22 cellular contexts compared by ENCODE assay signal in the genomic region with DNA sequence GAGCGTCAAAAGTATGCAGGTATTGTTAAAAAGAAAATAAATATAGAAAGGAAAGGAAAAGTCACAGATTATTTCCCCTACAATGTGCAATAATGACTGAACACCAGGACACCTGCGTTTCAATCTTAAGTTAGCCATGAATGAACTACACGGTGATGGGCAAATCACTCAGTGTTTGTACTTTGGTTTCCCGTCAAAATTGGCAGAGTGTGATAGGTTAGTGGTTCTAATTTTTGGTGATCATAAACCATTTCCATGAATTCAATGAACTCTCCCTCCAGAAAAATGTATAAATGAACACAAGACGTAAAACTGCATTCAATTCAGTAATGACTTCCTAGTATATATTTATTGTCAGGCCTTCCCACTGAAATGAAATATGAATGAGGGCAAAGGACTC. TPM values are rescaled to one million over a fixed set of nuclear protein-coding genes. Genes with fewer than 3 reads are reported as not detected.
DNase-seq lines count a peak whose midpoint lies in the region; ATAC-seq and TF ChIP-seq lines count a peak whose summit lies in the region.
"Had no signal": no experiment of that assay in that cellular context is flagged by ENCODE, and none has a peak within 500 bp of the region (broad histone marks: within the 10 kb centered on the region; RNA-seq: fewer than 3 reads in every experiment).

No MANE protein-coding gene starts in this region.

- no peaks in the 10 kb centered on the region for H3K9me3 ChIP-seq in CD8-positive, alpha-beta T cell (ENCODE audit: low read length)
- H3K9me3 ChIP-seq in PC-3 (ENCODE audit: low read length) (no peaks in the 10 kb centered on the region), esophagus muscularis mucosa (no peaks in the 10 kb centered on the region)

- H2AFZ ChIP-seq in PC-3 (ENCODE audit: low read length): no peak overlapping the region

- CTCF ChIA-PET in CD8-positive, alpha-beta T cell (lab: Charles Lee): interaction anchor here (1.3 kb wide), 1 partner anchor 12 kb away, joined by 3 read pairs; no protein-coding TSS in a partner anchor
- CTCF ChIA-PET in PC-3 (lab: Charles Lee): no interaction called here
- CTCF ChIA-PET in activated CD4-positive, alpha-beta T cell treated with anti-CD3 and anti-CD28 coated beads, Interleukin-2, amount 10 ng/mL, durations not matched to agents 7 days and 5 days (lab: Charles Lee): interaction anchor here (0.6 to 1.6 kb wide), 4 partner anchors 10 to 47 kb away, joined by 3 to 6 read pairs (median 4); no protein-coding TSS in a partner anchor

- peaks cover 11% of the 10 kb centered on the region for H3K9me3 Mint-ChIP-seq in CD8-positive, alpha-beta T cell
- peaks cover 22% of the 10 kb centered on the region for H3K9me3 Mint-ChIP-seq in activated CD4-positive, alpha-beta T cell treated with anti-CD3 and anti-CD28 coated beads, Interleukin-2, amount 10 ng/mL, durations not matched to agents 7 days and 5 days

- H3F3A ChIP-seq in PC-3 (ENCODE audit: low read length, unreplicated experiment): no peaks in the 10 kb centered on the region

- peaks cover 35% of the 10 kb centered on the region for H3K4me1 ChIP-seq in CD8-positive, alpha-beta T cell (ENCODE audit: insufficient read depth, low read length)
- H3K4me1 ChIP-seq in PC-3 (ENCODE audit: insufficient read depth, low read length) (peaks cover 36% of the 10 kb centered on the region), esophagus muscularis mucosa (peaks cover 19 to 43% (median 40%) of the 10 kb centered on the region in 4 donors), rectal smooth muscle tissue (ENCODE audit: control insufficient read depth, insufficient read depth, low read length) (peaks cover 17% of the 10 kb centered on the region)

- no peak for TF ChIP-seq POLR2A in esophagus muscularis mucosa (IDR thresholded peaks at IDR 0.05; ENCODE audit: low read depth)

- 88% methylated on average over 5 of the region's 5 CpGs for WGBS in esophagus muscularis mucosa

- POLR2A ChIA-PET in CD8-positive, alpha-beta T cell (lab: Charles Lee): interaction anchor here (2.6 to 2.9 kb wide), 2 partner anchors 9 to 15 kb away, joined by 10 to 11 read pairs; no protein-coding TSS in a partner anchor
- POLR2A ChIA-PET in PC-3 (lab: Charles Lee; ENCODE audit: unreplicated experiment): interaction anchor here (0.6 kb wide), 1 partner anchor 21 kb away, joined by 4 read pairs; no protein-coding TSS in a partner anchor
- POLR2A ChIA-PET in activated CD4-positive, alpha-beta T cell treated with anti-CD3 and anti-CD28 coated beads, Interleukin-2, amount 10 ng/mL, durations not matched to agents 7 days and 5 days (lab: Charles Lee): no interaction called here

- H3K4me3 ChIP-seq in CD8-positive, alpha-beta T cell (ENCODE audit: low read depth, low read length): no peak overlapping the region
- H3K4me3 ChIP-seq in PC-3 (ENCODE audit: low read length): no peak overlapping the region
- no peak overlapping the region for H3K4me3 ChIP-seq in esophagus muscularis mucosa
- no peak overlapping the region for H3K4me3 ChIP-seq in rectal smooth muscle tissue (ENCODE audit: low read length)
- H3K4me3 ChIP-seq: SK-N-MC had no signal

- no peaks in the 10 kb centered on the region for H3K27me3 Mint-ChIP-seq in CD8-positive, alpha-beta T cell (ENCODE audit: low read depth)
- no peaks in the 10 kb centered on the region for H3K27me3 Mint-ChIP-seq in activated CD4-positive, alpha-beta T cell treated with anti-CD3 and anti-CD28 coated beads, Interleukin-2, amount 10 ng/mL, durations not matched to agents 7 days and 5 days

- no peak for TF ChIP-seq EP300 in esophagus muscularis mucosa (IDR thresholded peaks at IDR 0.05)

- DNase-seq in CD8-positive, alpha-beta T cell: no peak
- DNase-seq in PC-3 (no peak), esophagus muscularis mucosa (ENCODE audit: extremely low spot score) (no peak), KG1 (lab: John Stamatoyannopoulos, UW) (no peak)
- DNase-seq in activated CD4-positive, alpha-beta T cell treated with anti-CD3 and anti-CD28 coated beads, Interleukin-2, amount 10 ng/mL, durations not matched to agents 7 days and 5 days: no peak
- DNase-seq: DMS53, EL, GF-D8, H7, KBM-7, NCI-H1092 treated with DMSO at 0.1 percent for 48 hours, NCI-H1436 treated with DMSO at 0.1 percent for 48 hours, NCI-H1930, NCI-H510A, NCI-H748 treated with DMSO at 0.1 percent for 48 hours, SHP77 treated with DMSO at 0.1 percent for 48 hours had no signal

- H4K20me1 ChIP-seq in PC-3 (ENCODE audit: low read length): no peaks in the 10 kb centered on the region

- H3K79me2 ChIP-seq in PC-3 (ENCODE audit: low read length): no peaks in the 10 kb centered on the region

- H3K4me2 ChIP-seq in PC-3 (ENCODE audit: low read length): 0 out of 2 replicates have a peak overlapping the region, but pooled peaks have one; percentile 48

- no peak overlapping the region for H3K27ac ChIP-seq in CD8-positive, alpha-beta T cell (ENCODE audit: low read depth, low read length)
- H3K27ac ChIP-seq in PC-3 (ENCODE audit: low read length) (peak overlapping the region; percentile 100), esophagus muscularis mucosa (replicated peaks in 1 of 4) (peak overlapping the region in 3 of 4 donors; percentile 65 to 76 (median 67)), rectal smooth muscle tissue (ENCODE audit: low read depth, low read length) (peak overlapping the region; percentile 53)
- H3K27ac ChIP-seq: HL-60, RWPE1, SK-N-MC had no signal

- no peak for TF ChIP-seq CTCF in CD8-positive, alpha-beta T cell (IDR thresholded peaks at IDR 0.05)
- TF ChIP-seq CTCF in PC-3 (conservative IDR thresholded peaks at IDR 0.05; ENCODE audit: low read depth, low read length) (no peak), esophagus muscularis mucosa (IDR thresholded peaks at IDR 0.05) (no peak)

- H3K36me3 ChIP-seq in CD8-positive, alpha-beta T cell (ENCODE audit: insufficient read depth, low read length): no peaks in the 10 kb centered on the region
- H3K36me3 ChIP-seq in PC-3 (ENCODE audit: low read depth, low read length) (no peaks in the 10 kb centered on the region), esophagus muscularis mucosa (no peaks in the 10 kb centered on the region), rectal smooth muscle tissue (ENCODE audit: control insufficient read depth, insufficient read depth, low read length) (no peaks in the 10 kb centered on the region)

- H3K9me2 ChIP-seq in PC-3 (replicated peaks; ENCODE audit: low read length): no peaks in the 10 kb centered on the region

- peaks cover 64% of the 10 kb centered on the region for H3K4me1 Mint-ChIP-seq in CD8-positive, alpha-beta T cell (ENCODE audit: low read depth)
- H3K4me1 Mint-ChIP-seq in activated CD4-positive, alpha-beta T cell treated with anti-CD3 and anti-CD28 coated beads, Interleukin-2, amount 10 ng/mL, durations not matched to agents 7 days and 5 days: peaks cover 47% of the 10 kb centered on the region

- H3K36me3 Mint-ChIP-seq in CD8-positive, alpha-beta T cell: peaks cover 2% of the 10 kb centered on the region
- peaks cover 22% of the 10 kb centered on the region for H3K36me3 Mint-ChIP-seq in activated CD4-positive, alpha-beta T cell treated with anti-CD3 and anti-CD28 coated beads, Interleukin-2, amount 10 ng/mL, durations not matched to agents 7 days and 5 days (ENCODE audit: low read depth)

- peak overlapping the region; percentile 28 for H3K27ac Mint-ChIP-seq in CD8-positive, alpha-beta T cell
- H3K27ac Mint-ChIP-seq in activated CD4-positive, alpha-beta T cell treated with anti-CD3 and anti-CD28 coated beads, Interleukin-2, amount 10 ng/mL, durations not matched to agents 7 days and 5 days: no peak overlapping the region

- H3K27me3 ChIP-seq in CD8-positive, alpha-beta T cell (ENCODE audit: insufficient read depth, low read length): no peaks in the 10 kb centered on the region
- no peaks in the 10 kb centered on the region for H3K27me3 ChIP-seq in PC-3 (ENCODE audit: low read length)
- H3K27me3 ChIP-seq in esophagus muscularis mucosa: no peaks in the 10 kb centered on the region
- H3K27me3 ChIP-seq in rectal smooth muscle tissue (ENCODE audit: control insufficient read depth, insufficient read depth, low read length): no peaks in the 10 kb centered on the region

- no peak overlapping the region for H3K4me3 Mint-ChIP-seq in CD8-positive, alpha-beta T cell
- no peak overlapping the region for H3K4me3 Mint-ChIP-seq in activated CD4-positive, alpha-beta T cell treated with anti-CD3 and anti-CD28 coated beads, Interleukin-2, amount 10 ng/mL, durations not matched to agents 7 days and 5 days

- intact Hi-C loops in CD8-positive, alpha-beta T cell (cut with DNase I, micrococcal nuclease): loop anchor here (5.0 kb wide), 3 partner anchors 36 to 59 kb away; a partner anchor contains a TSS
- intact Hi-C loops in PC-3 (cut with micrococcal nuclease) (no loop called here), esophagus muscularis mucosa (cut with DNase I) (no loop called here)

- H3K9ac ChIP-seq in PC-3 (ENCODE audit: low read length) (peak overlapping the region; percentile 86), rectal smooth muscle tissue (ENCODE audit: low read length) (no peak overlapping the region)

- ATAC-seq in CD8-positive, alpha-beta T cell: no peak
- ATAC-seq in PC-3: no peak
- no peak for ATAC-seq in GM21526 (IDR thresholded peaks at IDR 0.05; ENCODE audit: low FRiP score, unreplicated experiment)
- ATAC-seq in GM21717 (IDR thresholded peaks at IDR 0.05; ENCODE audit: unreplicated experiment): no peak

- no TSS peak for BruUV-seq in PC-3 (replicated peaks; lab: Mats Ljungman, UMichigan)

RNA-seq across cellular contexts. Expression of a gene that starts 59.0 kb away (rescaled TPM):
- 1 to 10 TPM; 4.6 to 7.3 TPM for total RNA-seq in CD8-positive, alpha-beta T cell
- 3.4 and 4.7 TPM in 2 replicates for total RNA-seq in PC-3 (2014; rRNA removed)
- 100 to 1,000 TPM; 228 to 302 (median 235) TPM for total RNA-seq in esophagus muscularis mucosa
- total RNA-seq in activated CD4-positive, alpha-beta T cell treated with anti-CD3 and anti-CD28 coated beads, Interleukin-2, amount 10 ng/mL, durations not matched to agents 7 days and 5 days: 1 to 10 TPM; 2.6 to 3.2 TPM

RNA-seq across cellular contexts. Expression of a gene that starts 59.0 kb away (rescaled TPM):
- total RNA-seq in CD8-positive, alpha-beta T cell: 10 to 100 TPM; 13.4 to 13.7 TPM
- total RNA-seq in PC-3 (2014; rRNA removed): 33.6 and 45.3 TPM in 2 replicates
- total RNA-seq in esophagus muscularis mucosa: 10 to 100 TPM; 43.1 to 77.7 (median 69.7) TPM
- 1 to 10 TPM; 7.8 to 9.3 TPM for total RNA-seq in activated CD4-positive, alpha-beta T cell treated with anti-CD3 and anti-CD28 coated beads, Interleukin-2, amount 10 ng/mL, durations not matched to agents 7 days and 5 days

Comparison
In these comparisons a context has a peak if more than half of its experiments do, and no peak if none do; other contexts are left out.
1. RNA of a gene that starts 59.0 kb away (total RNA-seq): 228 to 302 TPM in esophagus muscularis mucosa; 4.6 to 7.3 TPM in CD8-positive, alpha-beta T cell, 3.4 to 4.7 TPM in PC-3 and 2.6 to 3.2 TPM in activated CD4-positive, alpha-beta T cell treated with anti-CD3 and anti-CD28 coated beads, Interleukin-2, amount 10 ng/mL, durations not matched to agents 7 days and 5 days; every median in the first group is over 10 times any median in the second.
2. intact Hi-C loops: an anchor here in CD8-positive, alpha-beta T cell (5.0 kb wide); none called in PC-3 and esophagus muscularis mucosa.